Comparison of ENCODE assay signal across 29 cellular contexts in genomic region chr4:78675325-78675724, GRCh38.
"Had no signal": no experiment of that assay in that cellular context is flagged by ENCODE, and none has a peak within 500 bp of the region (broad histone marks: within the 10 kb centered on the region; RNA-seq: fewer than 3 reads in every experiment).

No MANE protein-coding gene starts in this region.

- H3K36me3 ChIP-seq: neural progenitor cell, ovary, right lobe of liver, sigmoid colon, suprapubic skin, tibial artery, transverse colon, upper lobe of right lung, uterus had no signal

- H2AFZ ChIP-seq: neural progenitor cell, parathyroid adenoma had no signal

- H3K9me3 Mint-ChIP-seq: neural progenitor cell had no signal

- H3K27ac ChIP-seq: neural progenitor cell, ovary, parathyroid adenoma, psoas muscle, right lobe of liver, sigmoid colon, suprapubic skin, testis, tibial artery, transverse colon, upper lobe of right lung, uterus had no signal

- H3K9ac ChIP-seq: neural progenitor cell, parathyroid adenoma had no signal

- H3K27me3 Mint-ChIP-seq: progenitor cell of endocrine pancreas; stimulated activated naive CD8-positive, alpha-beta T cell treated with anti-CD3 and anti-CD28 coated beads, Interleukin-15, amount 100 ng/mL, for 72 hours had no signal

- H3K27ac Mint-ChIP-seq: natural killer cell; nephron; neural progenitor cell; progenitor cell of endocrine pancreas; stimulated activated effector memory CD8-positive, alpha-beta T cell treated with anti-CD3 and anti-CD28 coated beads, Interleukin-12 subunit alpha, Interleukin-12 subunit beta, amount 100 ng/mL, for 72 hours; stimulated activated naive CD8-positive, alpha-beta T cell treated with anti-CD3 and anti-CD28 coated beads, Interleukin-15, amount 100 ng/mL, for 72 hours; type B pancreatic cell had no signal

- H3K79me2 ChIP-seq: parathyroid adenoma had no signal

- H3K4me1 Mint-ChIP-seq: natural killer cell; nephron; neural progenitor cell; stimulated activated effector memory CD8-positive, alpha-beta T cell treated with anti-CD3 and anti-CD28 coated beads, Interleukin-12 subunit alpha, Interleukin-12 subunit beta, amount 100 ng/mL, for 72 hours; stimulated activated naive CD8-positive, alpha-beta T cell treated with anti-CD3 and anti-CD28 coated beads, Interleukin-15, amount 100 ng/mL, for 72 hours had no signal

- DNase-seq: natural killer cell; occipital lobe; ovary; posterior cingulate gyrus; psoas muscle; right cardiac atrium; right lobe of liver; sigmoid colon; small intestine; stimulated activated CD4-positive, alpha-beta T cell treated with anti-CD3 and anti-CD28 coated beads, Interleukin-15, amount 100 ng/mL, for 24 hours; stimulated activated CD4-positive, alpha-beta T cell treated with anti-CD3 and anti-CD28 coated beads, Interleukin-2, amount 100 ng/mL, for 24 hours; stimulated activated CD4-positive, alpha-beta T cell treated with anti-CD3 and anti-CD28 coated beads, Interleukin-2, amount 100 ng/mL, for 48 hours; stimulated activated CD4-positive, alpha-beta T cell treated with anti-CD3 and anti-CD28 coated beads, Interleukin-4, amount 100 ng/mL, for 24 hours; stimulated activated naive CD4-positive, alpha-beta T cell; stimulated activated naive CD8-positive, alpha-beta T cell treated with anti-CD3 and anti-CD28 coated beads, Interleukin-15, amount 100 ng/mL, for 72 hours; stimulated activated naive CD8-positive, alpha-beta T cell treated with anti-CD3 and anti-CD28 coated beads, Interleukin-15, Interleukin-2, amounts not matched to agents 100 U/mL and 50 U/mL, for 24 hours; substantia nigra; testis; tibial artery; transverse colon; upper lobe of right lung; uterus had no signal

- H3K9me3 ChIP-seq: ovary, psoas muscle, right lobe of liver, sigmoid colon, suprapubic skin, testis, tibial artery, transverse colon, upper lobe of right lung, uterus had no signal

- ATAC-seq: natural killer cell; psoas muscle; right cardiac atrium; right lobe of liver; stimulated activated effector memory CD8-positive, alpha-beta T cell treated with anti-CD3 and anti-CD28 coated beads, Interleukin-12 subunit alpha, Interleukin-12 subunit beta, amount 100 ng/mL, for 72 hours; stimulated activated naive CD8-positive, alpha-beta T cell treated with anti-CD3 and anti-CD28 coated beads, Interleukin-15, amount 100 ng/mL, for 72 hours; stimulated activated naive CD8-positive, alpha-beta T cell treated with anti-CD3 and anti-CD28 coated beads, Interleukin-15, Interleukin-2, amounts not matched to agents 100 U/mL and 50 U/mL, for 24 hours; upper lobe of right lung had no signal

- H3K27me3 ChIP-seq: neural progenitor cell, ovary, right lobe of liver, sigmoid colon, suprapubic skin, testis, tibial artery, transverse colon, upper lobe of right lung, uterus had no signal

- H3K4me2 ChIP-seq: neural progenitor cell had no signal

- H3K4me1 ChIP-seq: neural progenitor cell, parathyroid adenoma, psoas muscle, right lobe of liver, sigmoid colon, suprapubic skin, testis, tibial artery, transverse colon, upper lobe of right lung, uterus had no signal

- FAIRE-seq: small intestine had no signal

- H3K4me3 Mint-ChIP-seq: natural killer cell; nephron; neural progenitor cell; stimulated activated effector memory CD8-positive, alpha-beta T cell treated with anti-CD3 and anti-CD28 coated beads, Interleukin-12 subunit alpha, Interleukin-12 subunit beta, amount 100 ng/mL, for 72 hours; stimulated activated naive CD8-positive, alpha-beta T cell treated with anti-CD3 and anti-CD28 coated beads, Interleukin-15, amount 100 ng/mL, for 72 hours; type B pancreatic cell had no signal

- H3K4me3 ChIP-seq: neural progenitor cell, ovary, psoas muscle, right lobe of liver, sigmoid colon, suprapubic skin, testis, tibial artery, transverse colon, upper lobe of right lung, uterus had no signal
